ENCODE assay signal across 8 cellular contexts in the genomic region with DNA sequence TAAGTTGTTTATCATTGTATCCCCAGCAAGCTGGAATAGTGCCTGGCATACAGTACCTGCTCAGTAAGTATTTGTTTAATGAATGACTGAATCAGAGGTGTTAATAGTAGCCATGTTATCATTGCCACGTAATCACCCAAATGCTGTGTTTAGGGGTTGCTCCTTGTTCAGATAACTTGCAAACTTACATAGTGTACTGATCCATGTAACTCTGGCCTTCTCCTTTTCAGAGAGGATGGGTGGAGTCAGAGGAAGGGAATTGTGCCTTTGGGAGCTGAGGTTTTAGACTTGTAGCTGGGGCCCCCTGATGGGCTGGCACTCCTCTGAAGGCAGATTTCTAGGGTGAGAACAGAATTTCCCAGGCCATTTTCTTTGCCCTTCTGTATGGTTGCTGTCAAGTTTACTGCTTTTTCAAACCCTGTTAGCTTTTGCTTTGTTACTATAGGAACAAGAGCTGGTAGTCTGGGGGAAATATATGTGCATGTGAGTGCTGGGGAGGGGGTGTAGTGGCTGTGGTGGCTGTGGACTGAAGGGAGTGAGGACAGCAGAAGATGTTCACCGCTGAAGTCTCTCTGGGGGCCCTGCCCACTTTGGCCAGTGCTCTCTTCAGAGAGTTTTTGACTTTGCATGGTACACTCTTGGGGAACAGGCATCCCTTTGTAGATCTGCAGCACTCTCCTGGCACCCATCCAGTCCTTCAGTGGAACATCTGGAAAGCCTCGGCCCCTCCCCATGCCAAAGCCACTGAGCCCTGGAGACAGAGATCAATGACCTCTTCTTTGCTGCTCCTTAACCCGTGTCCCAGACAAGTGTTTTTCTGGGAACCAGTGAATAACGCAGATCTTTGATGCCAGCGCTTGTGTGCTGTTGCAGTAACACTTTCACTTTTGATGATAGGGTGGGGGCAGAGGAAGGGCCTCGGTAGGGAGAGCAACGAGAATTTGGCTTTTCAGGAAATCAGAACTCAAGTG.
DNase-seq lines count a peak whose midpoint lies in the region; ATAC-seq and TF ChIP-seq lines count a peak whose summit lies in the region.

No MANE protein-coding gene starts in this region.

- H3K4me1 Mint-ChIP-seq in activated CD4-positive, alpha-beta memory T cell treated with anti-CD3 and anti-CD28 coated beads, Interleukin-2, amount 10 ng/mL, durations not matched to agents 7 days and 5 days: peaks cover 49% of the 10 kb centered on the region

- H3K27ac ChIP-seq in HEK293 (ENCODE audit: extremely low read depth, low read depth, low read length): no peak overlapping the region

- H3K4me3 ChIP-seq in AG10803 (ENCODE audit: low read length) (peak overlapping the region; percentile 51), HEK293 (ENCODE audit: low read depth, low read length) (no peak overlapping the region)

- H3K9me3 Mint-ChIP-seq in activated CD4-positive, alpha-beta memory T cell treated with anti-CD3 and anti-CD28 coated beads, Interleukin-2, amount 10 ng/mL, durations not matched to agents 7 days and 5 days: no peaks in the 10 kb centered on the region

- peak; percentile 30; the same call in 1 of the 2 replicates for TF ChIP-seq CTCF in AG10803 (conservative IDR thresholded peaks at IDR 0.05; ENCODE audit: low read length)
- TF ChIP-seq CTCF in HEK293 (tag by site-specific recombination; IDR thresholded peaks at IDR 0.05): no peak; the same call in 1 of the 2 replicates
- no peak for TF ChIP-seq CTCF in omental fat pad (IDR thresholded peaks at IDR 0.05)

- H3K27me3 Mint-ChIP-seq in activated CD4-positive, alpha-beta memory T cell treated with anti-CD3 and anti-CD28 coated beads, Interleukin-2, amount 10 ng/mL, durations not matched to agents 7 days and 5 days: no peaks in the 10 kb centered on the region

- ATAC-seq in omental fat pad (ENCODE audit: low FRiP score) (peak; percentile 84), GM18858 (IDR thresholded peaks at IDR 0.05; ENCODE audit: unreplicated experiment) (no peak), GM19023 (IDR thresholded peaks at IDR 0.05; ENCODE audit: unreplicated experiment) (no peak)

- H3K9me3 ChIP-seq in HEK293 (ENCODE audit: control insufficient read depth, insufficient read depth, low read depth, low read length): no peaks in the 10 kb centered on the region

- H3K4me1 ChIP-seq in HEK293 (ENCODE audit: control insufficient read depth, insufficient read depth, low read length): peaks cover 10% of the 10 kb centered on the region

- H3K27ac Mint-ChIP-seq in activated CD4-positive, alpha-beta memory T cell treated with anti-CD3 and anti-CD28 coated beads, Interleukin-2, amount 10 ng/mL, durations not matched to agents 7 days and 5 days: peak overlapping the region; percentile 65

- POLR2A ChIA-PET in HEK293 (lab: Yijun Ruan, JAX): no interaction called here
- POLR2A ChIA-PET in activated CD4-positive, alpha-beta memory T cell treated with anti-CD3 and anti-CD28 coated beads, Interleukin-2, amount 10 ng/mL, durations not matched to agents 7 days and 5 days (lab: Charles Lee): interaction anchor here (1.0 to 1.5 kb wide), 2 partner anchors 20 to 24 kb away, joined by 3 to 4 read pairs; no protein-coding TSS in a partner anchor

- peaks cover 4% of the 10 kb centered on the region for H3K36me3 Mint-ChIP-seq in activated CD4-positive, alpha-beta memory T cell treated with anti-CD3 and anti-CD28 coated beads, Interleukin-2, amount 10 ng/mL, durations not matched to agents 7 days and 5 days (ENCODE audit: low read depth)

- peak overlapping the region; percentile 62 for H3K4me3 Mint-ChIP-seq in activated CD4-positive, alpha-beta memory T cell treated with anti-CD3 and anti-CD28 coated beads, Interleukin-2, amount 10 ng/mL, durations not matched to agents 7 days and 5 days

- no peaks in the 10 kb centered on the region for H3K36me3 ChIP-seq in HEK293 (ENCODE audit: control insufficient read depth in 2 of 2, insufficient read depth in 1 of 2, low read length in 2 of 2)

- DNase-seq in AG10803 (ENCODE audit: low read depth) (peak; percentile 65), fibroblast of the conjunctiva (ENCODE audit: low read depth) (peak; percentile 72), omental fat pad (ENCODE audit: low spot score) (peak; percentile 33), KG1 (lab: John Stamatoyannopoulos, UW) (no peak)
- peak; percentile 28 for DNase-seq in activated CD4-positive, alpha-beta memory T cell treated with anti-CD3 and anti-CD28 coated beads, Interleukin-2, amount 10 ng/mL, durations not matched to agents 7 days and 5 days

- CTCF ChIA-PET in HEK293 (lab: Yijun Ruan, JAX): interaction anchor here (0.7 kb wide), 1 partner anchor 218 kb away, joined by 3 read pairs; no protein-coding TSS in a partner anchor
- CTCF ChIA-PET in activated CD4-positive, alpha-beta memory T cell treated with anti-CD3 and anti-CD28 coated beads, Interleukin-2, amount 10 ng/mL, durations not matched to agents 7 days and 5 days (lab: Charles Lee): interaction anchor here (0.5 to 1.3 kb wide), 2 partner anchors 29 to 55 kb away, joined by 3 to 4 read pairs; no protein-coding TSS in a partner anchor

TF ChIP-seq in HEK293, 187 proteins besides CTCF, POLR2A, EP300 and RAD21 (continues in another document):
- no peak for TF ChIP-seq ZNF571 (tag by site-specific recombination; IDR thresholded peaks at IDR 0.05)
- no peak for TF ChIP-seq ZEB2 (tag by site-specific recombination; IDR thresholded peaks at IDR 0.05)
- TF ChIP-seq ZNF239 (tag by site-specific recombination; IDR thresholded peaks at IDR 0.05): no peak
- no peak for TF ChIP-seq ZBTB7A (tag by site-specific recombination; IDR thresholded peaks at IDR 0.05; ENCODE audit: low read depth)
- no peak for TF ChIP-seq ZNF175 (tag by site-specific recombination; IDR thresholded peaks at IDR 0.05)
- TF ChIP-seq OVOL3 (tag by site-specific recombination; IDR thresholded peaks at IDR 0.05): no peak
- TF ChIP-seq ZNF16 (tag by site-specific recombination; IDR thresholded peaks at IDR 0.05; ENCODE audit: low read depth): no peak
- no peak for TF ChIP-seq ZNF560 (tag by site-specific recombination; IDR thresholded peaks at IDR 0.05; ENCODE audit: borderline replicate concordance)
- peak; percentile 64 for TF ChIP-seq SCRT2 (tag by site-specific recombination; IDR thresholded peaks at IDR 0.05)
- peak; percentile 75 for TF ChIP-seq ZNF664 (tag by site-specific recombination; IDR thresholded peaks at IDR 0.05)
- TF ChIP-seq ZNF366 (tag by site-specific recombination; conservative IDR thresholded peaks at IDR 0.05): no peak
- no peak for TF ChIP-seq ZFP69B (tag by site-specific recombination; IDR thresholded peaks at IDR 0.05)
- TF ChIP-seq ZNF544 (tag by site-specific recombination; IDR thresholded peaks at IDR 0.05): no peak
- no peak for TF ChIP-seq ZSCAN16 (tag by site-specific recombination; IDR thresholded peaks at IDR 0.05)
- no peak for TF ChIP-seq PRDM1 (tag by site-specific recombination; IDR thresholded peaks at IDR 0.05)
- TF ChIP-seq GLI4 (tag by site-specific recombination; IDR thresholded peaks at IDR 0.05): no peak
- TF ChIP-seq BCL11B (tag by site-specific recombination; IDR thresholded peaks at IDR 0.05; ENCODE audit: low read depth): no peak
- TF ChIP-seq ZNF157 (tag by site-specific recombination; IDR thresholded peaks at IDR 0.05): no peak
- TF ChIP-seq ZNF391 (tag by site-specific recombination; IDR thresholded peaks at IDR 0.05; ENCODE audit: borderline replicate concordance, low read depth): no peak
- TF ChIP-seq ZBTB17 (tag by site-specific recombination; IDR thresholded peaks at IDR 0.05): peak; percentile 35; the same call in 1 of the 2 replicates
- TF ChIP-seq ZNF521 (tag by site-specific recombination; IDR thresholded peaks at IDR 0.05): no peak
- no peak for TF ChIP-seq SP7 (tag by site-specific recombination; IDR thresholded peaks at IDR 0.05)
- TF ChIP-seq, protein P1, sequence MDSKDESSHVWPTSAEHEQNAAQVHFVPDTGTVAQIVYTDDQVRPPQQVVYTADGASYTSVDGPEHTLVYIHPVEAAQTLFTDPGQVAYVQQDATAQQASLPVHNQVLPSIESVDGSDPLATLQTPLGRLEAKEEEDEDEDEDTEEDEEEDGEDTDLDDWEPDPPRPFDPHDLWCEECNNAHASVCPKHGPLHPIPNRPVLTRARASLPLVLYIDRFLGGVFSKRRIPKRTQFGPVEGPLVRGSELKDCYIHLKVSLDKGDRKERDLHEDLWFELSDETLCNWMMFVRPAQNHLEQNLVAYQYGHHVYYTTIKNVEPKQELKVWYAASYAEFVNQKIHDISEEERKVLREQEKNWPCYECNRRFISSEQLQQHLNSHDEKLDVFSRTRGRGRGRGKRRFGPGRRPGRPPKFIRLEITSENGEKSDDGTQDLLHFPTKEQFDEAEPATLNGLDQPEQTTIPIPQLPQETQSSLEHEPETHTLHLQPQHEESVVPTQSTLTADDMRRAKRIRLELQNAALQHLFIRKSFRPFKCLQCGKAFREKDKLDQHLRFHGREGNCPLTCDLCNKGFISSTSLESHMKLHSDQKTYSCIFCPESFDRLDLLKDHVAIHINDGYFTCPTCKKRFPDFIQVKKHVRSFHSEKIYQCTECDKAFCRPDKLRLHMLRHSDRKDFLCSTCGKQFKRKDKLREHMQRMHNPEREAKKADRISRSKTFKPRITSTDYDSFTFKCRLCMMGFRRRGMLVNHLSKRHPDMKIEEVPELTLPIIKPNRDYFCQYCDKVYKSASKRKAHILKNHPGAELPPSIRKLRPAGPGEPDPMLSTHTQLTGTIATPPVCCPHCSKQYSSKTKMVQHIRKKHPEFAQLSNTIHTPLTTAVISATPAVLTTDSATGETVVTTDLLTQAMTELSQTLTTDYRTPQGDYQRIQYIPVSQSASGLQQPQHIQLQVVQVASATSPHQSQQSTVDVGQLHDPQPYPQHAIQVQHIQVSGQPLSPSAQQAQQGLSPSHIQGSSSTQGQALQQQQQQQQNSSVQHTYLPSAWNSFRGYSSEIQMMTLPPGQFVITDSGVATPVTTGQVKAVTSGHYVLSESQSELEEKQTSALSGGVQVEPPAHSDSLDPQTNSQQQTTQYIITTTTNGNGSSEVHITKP (tag by site-specific recombination; IDR thresholded peaks at IDR 0.05): 0 out of 2 replicates have a peak, but pooled peaks have one; percentile 38
